Comparison of ENCODE assay signal across 8 cellular contexts in the genomic region with DNA sequence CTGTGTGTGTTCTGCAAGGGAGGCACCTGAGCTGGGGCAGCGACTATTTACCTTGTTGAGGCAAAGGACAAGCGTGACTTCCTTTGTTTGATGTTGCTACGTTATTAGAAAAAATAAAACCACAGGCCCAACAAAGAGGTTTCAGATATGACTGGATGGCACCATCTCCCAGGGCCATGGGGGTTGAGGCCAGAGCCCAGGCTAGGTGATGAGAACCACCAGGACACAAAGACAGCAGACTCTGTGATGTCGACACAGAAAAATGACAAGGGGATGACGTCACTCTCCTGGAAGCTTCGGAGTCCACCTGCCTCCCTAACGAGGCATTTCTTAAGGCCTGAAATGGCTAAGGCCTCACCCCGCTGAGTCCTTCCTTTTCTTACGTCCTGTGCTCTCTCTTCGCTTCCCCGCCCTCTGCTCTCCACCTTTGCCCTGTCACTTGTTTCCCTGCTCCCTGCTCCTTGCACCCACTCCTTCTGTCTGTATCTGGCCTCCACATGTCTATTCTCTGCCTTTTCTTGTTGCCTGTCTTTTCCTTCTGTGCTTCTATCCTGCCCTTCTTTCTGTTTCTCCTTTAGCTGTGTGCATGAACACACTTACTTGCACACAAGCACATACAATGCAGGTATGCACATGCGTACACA.
DNase-seq lines count a peak whose midpoint lies in the region; ATAC-seq, FAIRE-seq and TF ChIP-seq lines count a peak whose summit lies in the region.

No MANE protein-coding gene starts in this region.

- H3K27ac ChIP-seq in A549 (peak overlapping the region; percentile 53 to 77; a peak in 4 of 6 replicates), tibial artery (no peak overlapping the region)

- peak overlapping the region; percentile 66 for H3K4me3 Mint-ChIP-seq in natural killer cell

- no peaks in the 10 kb centered on the region for H3K9me3 Mint-ChIP-seq in natural killer cell

- POLR2A ChIA-PET in A549 (lab: Yijun Ruan, JAX): no interaction called here

- H3K4me1 Mint-ChIP-seq in natural killer cell: peaks cover 21 to 23% of the 10 kb centered on the region in 2 donors

- no peaks in the 10 kb centered on the region for H3K36me3 ChIP-seq in tibial artery

- peaks cover 0 to 9% of the 10 kb centered on the region in 2 donors for H3K27me3 Mint-ChIP-seq in natural killer cell (ENCODE audit: low read depth in 2 of 2)

- H3K4me1 ChIP-seq in A549 (peaks cover 44% of the 10 kb centered on the region), tibial artery (peaks cover 0 to 37% (median 26%) of the 10 kb centered on the region in 4 donors)

- TF ChIP-seq CTCF in A549 (IDR thresholded peaks at IDR 0.05) (no peak), natural killer cell (IDR thresholded peaks at IDR 0.05) (no peak), tibial artery (IDR thresholded peaks at IDR 0.05) (no peak)

- H3K36me3 Mint-ChIP-seq in natural killer cell: no peaks in the 10 kb centered on the region

- H3K27ac Mint-ChIP-seq in natural killer cell: peak overlapping the region; percentile 23 to 82

- CTCF ChIA-PET in A549 (lab: Yijun Ruan, JAX): interaction anchor here (1.6 kb wide), 1 partner anchor 162 kb away, joined by 3 read pairs; no protein-coding TSS in a partner anchor

- no peak for FAIRE-seq in A549 (lab: Jason Lieb, UNC)

- no peak for TF ChIP-seq RAD21 in A549 (conservative IDR thresholded peaks at IDR 0.05 in 1 of 2, IDR thresholded peaks at IDR 0.05 in 1 of 2)

- intact Hi-C loops in natural killer cell (cut with micrococcal nuclease) (no loop called here), tibial artery (cut with DNase I; ENCODE audit: low total_unique reads) (no loop called here)

- no peak for TF ChIP-seq POLR2A in A549 (IDR thresholded peaks at IDR 0.05; ENCODE audit: low read length)

- DNase-seq in A549 (ENCODE audit: low read depth in 1 of 2, low spot score in 1 of 2): peak in 1 of 2 experiments; percentile 53
- DNase-seq in M059J (ENCODE audit: low read depth): peak; percentile 58
- peak; percentile 9 for DNase-seq in activated T-helper 1 cell treated with Interleukin-2 at 50 U/mL for 16 hours (ENCODE audit: low read depth)
- no peak for DNase-seq in natural killer cell
- DNase-seq in anterior cingulate cortex (lab: John Stamatoyannopoulos, UW): no peak
- DNase-seq in tibial artery: no peak
- no peak for DNase-seq in HUDEP-2 (lab: John Stamatoyannopoulos, UW; ENCODE audit: unreplicated experiment in 76 of 76)

- H3K9me3 ChIP-seq in A549: no peaks in the 10 kb centered on the region
- H3K9me3 ChIP-seq in tibial artery: no peaks in the 10 kb centered on the region

- WGBS in A549 (ENCODE audit: missing lambda C conversion rate): 70% methylated on average over 12 of the region's 12 CpGs

- no peak for TF ChIP-seq EP300 in A549 (IDR thresholded peaks at IDR 0.05)

- H3K27me3 ChIP-seq in tibial artery: no peaks in the 10 kb centered on the region

- H3K4me3 ChIP-seq in A549 (no peak overlapping the region), tibial artery (no peak overlapping the region)

- ATAC-seq in A549 (no peak), GM18858 (IDR thresholded peaks at IDR 0.05; ENCODE audit: unreplicated experiment) (peak; percentile 30), natural killer cell (peak; percentile 31 to 59 (median 35))

- H3K4me2 ChIP-seq in A549: 0 out of 3 replicates have a peak overlapping the region, but pooled peaks have one; percentile 15

TF ChIP-seq in A549, 52 proteins besides CTCF, POLR2A, EP300 and RAD21:
- TF ChIP-seq JUNB (IDR thresholded peaks at IDR 0.05) (no peak), SREBF2 (IDR thresholded peaks at IDR 0.05) (no peak), HDAC2 (IDR thresholded peaks at IDR 0.05) (no peak), HEYL (CRISPR knock-in tag; IDR thresholded peaks at IDR 0.05) (no peak), NR3C1 (IDR thresholded peaks at IDR 0.05) (no peak), ESRRA (IDR thresholded peaks at IDR 0.05; ENCODE audit: borderline replicate concordance, low read length) (no peak)
- TF ChIP-seq, protein P1, sequence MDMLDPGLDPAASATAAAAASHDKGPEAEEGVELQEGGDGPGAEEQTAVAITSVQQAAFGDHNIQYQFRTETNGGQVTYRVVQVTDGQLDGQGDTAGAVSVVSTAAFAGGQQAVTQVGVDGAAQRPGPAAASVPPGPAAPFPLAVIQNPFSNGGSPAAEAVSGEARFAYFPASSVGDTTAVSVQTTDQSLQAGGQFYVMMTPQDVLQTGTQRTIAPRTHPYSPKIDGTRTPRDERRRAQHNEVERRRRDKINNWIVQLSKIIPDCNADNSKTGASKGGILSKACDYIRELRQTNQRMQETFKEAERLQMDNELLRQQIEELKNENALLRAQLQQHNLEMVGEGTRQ (IDR thresholded peaks at IDR 0.05): no peak
- TF ChIP-seq, protein P2, sequence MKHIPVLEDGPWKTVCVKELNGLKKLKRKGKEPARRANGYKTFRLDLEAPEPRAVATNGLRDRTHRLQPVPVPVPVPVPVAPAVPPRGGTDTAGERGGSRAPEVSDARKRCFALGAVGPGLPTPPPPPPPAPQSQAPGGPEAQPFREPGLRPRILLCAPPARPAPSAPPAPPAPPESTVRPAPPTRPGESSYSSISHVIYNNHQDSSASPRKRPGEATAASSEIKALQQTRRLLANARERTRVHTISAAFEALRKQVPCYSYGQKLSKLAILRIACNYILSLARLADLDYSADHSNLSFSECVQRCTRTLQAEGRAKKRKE (CRISPR knock-in tag; IDR thresholded peaks at IDR 0.05; ENCODE audit: low read depth): no peak

Comparison
In these comparisons a context has a peak if more than half of its experiments do, and no peak if none do; other contexts are left out.
1. ATAC-seq: peak in GM18858 (single experiment) and natural killer cell (3 of 3); none in A549 (0 of 2).
2. DNase-seq: peak in M059J (single experiment) and activated T-helper 1 cell treated with Interleukin-2 at 50 U/mL for 16 hours (single experiment); none in natural killer cell (single experiment), anterior cingulate cortex (0 of 58), tibial artery (0 of 2) and HUDEP-2 (0 of 76).
3. H3K27ac ChIP-seq: peak in A549 (2 of 2); none in tibial artery (0 of 2).